9 cellular contexts compared by ENCODE assay signal in the genomic region with DNA sequence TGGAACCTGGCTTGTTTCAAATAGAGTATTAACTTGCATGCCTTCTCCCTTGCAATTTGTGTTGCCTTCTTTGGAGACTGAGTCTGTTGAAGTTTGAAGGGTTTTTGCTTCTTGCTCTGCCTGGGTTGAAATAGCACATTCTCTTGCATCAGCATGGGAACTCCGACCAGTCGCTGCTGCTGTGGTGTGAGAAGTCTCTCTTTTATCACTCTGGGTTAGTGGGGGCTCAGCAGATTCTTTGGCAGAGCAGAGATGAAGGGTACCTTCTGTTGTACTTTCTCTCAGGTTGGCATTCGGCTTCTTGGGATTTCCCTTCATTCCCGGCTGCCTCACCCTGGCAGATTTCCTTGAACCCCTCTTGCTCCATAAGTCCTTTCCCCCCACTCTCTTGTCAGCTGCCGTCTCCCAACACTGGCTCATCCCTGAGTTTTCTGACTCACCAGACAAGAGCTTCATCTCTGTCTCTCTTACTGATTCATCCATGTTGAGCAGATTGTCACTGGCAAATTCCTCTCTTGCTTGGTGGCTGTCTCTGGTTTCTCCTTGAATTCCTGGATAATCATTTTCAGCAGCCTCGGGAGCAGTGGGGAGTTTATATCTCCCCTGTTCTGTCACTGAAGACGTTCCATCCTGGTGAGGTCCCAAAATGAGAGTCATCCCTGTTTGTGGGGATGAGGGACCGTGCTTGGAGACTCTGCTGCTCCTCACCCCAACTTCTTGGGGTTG. TPM values are rescaled to one million over a fixed set of nuclear protein-coding genes. Genes with fewer than 3 reads are reported as not detected.
A peak's percentile ranks its signal among the peaks of the same experiment; 100 is the strongest.
DNase-seq lines count a peak whose midpoint lies in the region; ATAC-seq and TF ChIP-seq lines count a peak whose summit lies in the region.
"Had no signal": no experiment of that assay in that cellular context is flagged by ENCODE, and none has a peak within 500 bp of the region (broad histone marks: within the 10 kb centered on the region; RNA-seq: fewer than 3 reads in every experiment).

No MANE protein-coding gene starts in this region.

- H3K4me3 Mint-ChIP-seq in neural progenitor cell, result no peak overlapping the region

- ATAC-seq in HG03159 (IDR thresholded peaks at IDR 0.05; ENCODE audit: unreplicated experiment) (no peak), HG02973 (IDR thresholded peaks at IDR 0.05; ENCODE audit: unreplicated experiment) (no peak)

- no peak overlapping the region for H3K9ac ChIP-seq in neural progenitor cell

- H3K27me3 ChIP-seq in neural progenitor cell, result no peaks in the 10 kb centered on the region

- peak overlapping the region; percentile 43 for H3K4me3 ChIP-seq in fibroblast of mammary gland (ENCODE audit: control insufficient read depth, low read depth, low read length)
- no peak overlapping the region for H3K4me3 ChIP-seq in neural progenitor cell

- no peak for TF ChIP-seq CTCF in fibroblast of mammary gland (conservative IDR thresholded peaks at IDR 0.05; ENCODE audit: control insufficient read depth, insufficient read depth, low read depth, low read length)
- TF ChIP-seq CTCF in neural progenitor cell (IDR thresholded peaks at IDR 0.05), result no peak

- no peaks in the 10 kb centered on the region for H4K20me1 ChIP-seq in neural progenitor cell (ENCODE audit: low read depth)

- peaks cover 44% of the 10 kb centered on the region for H3K4me1 ChIP-seq in neural progenitor cell

- peak; percentile 56 for DNase-seq in ELF-1 (ENCODE audit: low read depth, low spot score)
- DNase-seq in OCI-M1 (lab: John Stamatoyannopoulos, UW), result peak; percentile 23
- DNase-seq in fibroblast of mammary gland (ENCODE audit: low read depth), result peak; percentile 93
- DNase-seq in neural progenitor cell (ENCODE audit: low spot score), result no peak
- DNase-seq in posterior cingulate gyrus, result no peak
- no peak for DNase-seq in hippocampal formation (lab: John Stamatoyannopoulos, UW)
- DNase-seq: cerebellar nuclear complex had no signal

- no peaks in the 10 kb centered on the region for H3K79me2 ChIP-seq in neural progenitor cell (ENCODE audit: low read depth)

- H3K9me3 Mint-ChIP-seq in neural progenitor cell, result peaks cover 7% of the 10 kb centered on the region

- H3K27ac Mint-ChIP-seq in neural progenitor cell, result peak overlapping the region; percentile 92

- intact Hi-C loops in posterior cingulate gyrus (cut with DNase I), result no loop called here

- H3K36me3 ChIP-seq in neural progenitor cell, result no peaks in the 10 kb centered on the region

- H3K36me3 Mint-ChIP-seq in neural progenitor cell, result no peaks in the 10 kb centered on the region

- H3F3A ChIP-seq in neural progenitor cell (ENCODE audit: low read depth), result peaks cover 6% of the 10 kb centered on the region

- H3K4me1 Mint-ChIP-seq in neural progenitor cell, result peaks cover 73% of the 10 kb centered on the region

- H3K27me3 Mint-ChIP-seq in neural progenitor cell (ENCODE audit: insufficient read depth, low read depth), result peaks cover 6% of the 10 kb centered on the region

- H3K4me2 ChIP-seq in neural progenitor cell, result peak overlapping the region; percentile 5

- H3K27ac ChIP-seq in neural progenitor cell, result no peak overlapping the region

- no peaks in the 10 kb centered on the region for H3K9me3 ChIP-seq in neural progenitor cell (ENCODE audit: low read depth)

- peak overlapping the region; percentile 4 for H2AFZ ChIP-seq in neural progenitor cell (replicated peaks)

RNA-seq across cellular contexts. Expression of a gene that starts 49.9 kb away (rescaled TPM):
- total RNA-seq in neural progenitor cell (ENCODE audit: low replicate concordance), result 0.15 and 0.24 TPM in 2 replicates

Comparison
In these comparisons a context has a peak if more than half of its experiments do, and no peak if none do; other contexts are left out.
1. DNase-seq: peak in ELF-1 (single experiment), OCI-M1 (single experiment) and fibroblast of mammary gland (single experiment); none in neural progenitor cell (single experiment), posterior cingulate gyrus (0 of 10) and hippocampal formation (0 of 2).